1 cellular context compared by ENCODE assay signal in the genomic region with DNA sequence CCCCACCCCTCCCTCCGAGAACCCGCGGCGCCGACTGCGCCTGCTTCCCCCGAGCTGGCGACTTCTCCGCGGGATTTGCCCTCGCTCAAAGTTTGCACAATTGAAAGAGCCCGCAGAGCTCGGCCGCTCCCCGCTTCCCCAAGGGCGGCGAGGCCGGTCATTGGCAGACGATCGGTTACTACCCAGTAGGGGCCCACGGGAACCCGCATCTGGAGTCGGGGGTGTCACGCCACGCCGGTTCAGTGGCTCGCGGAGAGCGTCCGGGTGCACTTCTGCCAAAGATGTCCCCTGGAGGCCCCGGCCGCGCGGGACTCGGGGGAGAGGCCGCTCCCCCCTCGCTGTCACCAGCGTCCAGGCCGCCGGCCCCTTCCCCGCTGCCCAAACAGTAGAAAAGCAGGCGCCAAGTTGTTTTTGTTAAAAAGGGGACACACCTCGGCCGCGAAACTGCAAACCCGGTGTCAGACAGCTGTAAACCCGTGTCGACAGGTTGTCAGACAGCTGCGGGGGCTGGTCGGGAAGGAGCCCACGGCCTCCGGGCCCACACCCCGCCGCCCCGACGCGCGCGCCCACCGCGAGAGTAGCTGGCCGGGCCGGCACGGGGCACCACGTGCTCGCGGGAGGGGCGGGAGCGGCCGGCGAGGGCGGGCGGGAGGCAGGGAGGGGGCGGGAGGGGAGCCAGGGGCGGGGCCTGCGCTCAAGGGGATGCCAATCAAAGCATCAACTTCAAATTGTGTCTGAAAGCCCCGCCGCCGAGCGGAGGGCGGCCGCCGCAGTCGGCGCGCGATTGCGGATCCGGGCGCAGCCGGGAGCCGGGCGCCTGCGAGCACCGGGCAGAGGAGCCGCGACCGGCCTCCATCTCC.
TF ChIP-seq lines count a peak whose summit lies in the region.

A gene (plus strand): TSS at position 731 of the 860 bp plus-strand sequence. CDS start 274 bp downstream, outside the sequence.

TF ChIP-seq in H1, 55 proteins besides CTCF, POLR2A, EP300 and RAD21:
- peak; percentile 28 to 76; a peak in 1 of 4 replicates for TF ChIP-seq SIN3A (conservative IDR thresholded peaks at IDR 0.05 in 1 of 2, IDR thresholded peaks at IDR 0.05 in 1 of 2; ENCODE audit: low read depth in 1 of 2, low read length in 2 of 2)
- TF ChIP-seq, protein P1, sequence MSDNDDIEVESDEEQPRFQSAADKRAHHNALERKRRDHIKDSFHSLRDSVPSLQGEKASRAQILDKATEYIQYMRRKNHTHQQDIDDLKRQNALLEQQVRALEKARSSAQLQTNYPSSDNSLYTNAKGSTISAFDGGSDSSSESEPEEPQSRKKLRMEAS (IDR thresholded peaks at IDR 0.05): peak; percentile 93
- TF ChIP-seq, protein P2, sequence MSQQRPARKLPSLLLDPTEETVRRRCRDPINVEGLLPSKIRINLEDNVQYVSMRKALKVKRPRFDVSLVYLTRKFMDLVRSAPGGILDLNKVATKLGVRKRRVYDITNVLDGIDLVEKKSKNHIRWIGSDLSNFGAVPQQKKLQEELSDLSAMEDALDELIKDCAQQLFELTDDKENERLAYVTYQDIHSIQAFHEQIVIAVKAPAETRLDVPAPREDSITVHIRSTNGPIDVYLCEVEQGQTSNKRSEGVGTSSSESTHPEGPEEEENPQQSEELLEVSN (IDR thresholded peaks at IDR 0.05): peak; percentile 84
- TF ChIP-seq SIX5 (IDR thresholded peaks at IDR 0.05; ENCODE audit: low read depth, low read length): no peak
- TF ChIP-seq, protein P3, sequence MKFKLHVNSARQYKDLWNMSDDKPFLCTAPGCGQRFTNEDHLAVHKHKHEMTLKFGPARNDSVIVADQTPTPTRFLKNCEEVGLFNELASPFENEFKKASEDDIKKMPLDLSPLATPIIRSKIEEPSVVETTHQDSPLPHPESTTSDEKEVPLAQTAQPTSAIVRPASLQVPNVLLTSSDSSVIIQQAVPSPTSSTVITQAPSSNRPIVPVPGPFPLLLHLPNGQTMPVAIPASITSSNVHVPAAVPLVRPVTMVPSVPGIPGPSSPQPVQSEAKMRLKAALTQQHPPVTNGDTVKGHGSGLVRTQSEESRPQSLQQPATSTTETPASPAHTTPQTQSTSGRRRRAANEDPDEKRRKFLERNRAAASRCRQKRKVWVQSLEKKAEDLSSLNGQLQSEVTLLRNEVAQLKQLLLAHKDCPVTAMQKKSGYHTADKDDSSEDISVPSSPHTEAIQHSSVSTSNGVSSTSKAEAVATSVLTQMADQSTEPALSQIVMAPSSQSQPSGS (IDR thresholded peaks at IDR 0.05; ENCODE audit: low read length): no peak
- TF ChIP-seq RNF2 (IDR thresholded peaks at IDR 0.05; ENCODE audit: borderline replicate concordance, low read depth, low read length, missing control alignments, poor library complexity, severe bottlenecking): peak; percentile 12
- no peak for TF ChIP-seq EGR1 (IDR thresholded peaks at IDR 0.05; ENCODE audit: borderline replicate concordance, low read depth, low read length)
- peak; percentile 22; the same call in 1 of the 2 replicates for TF ChIP-seq TBP (IDR thresholded peaks at IDR 0.05; ENCODE audit: low read depth, low read length)
- TF ChIP-seq CHD2 (IDR thresholded peaks at IDR 0.05; ENCODE audit: low read length): peak; percentile 26; the same call in 1 of the 2 replicates
- TF ChIP-seq, protein P4, sequence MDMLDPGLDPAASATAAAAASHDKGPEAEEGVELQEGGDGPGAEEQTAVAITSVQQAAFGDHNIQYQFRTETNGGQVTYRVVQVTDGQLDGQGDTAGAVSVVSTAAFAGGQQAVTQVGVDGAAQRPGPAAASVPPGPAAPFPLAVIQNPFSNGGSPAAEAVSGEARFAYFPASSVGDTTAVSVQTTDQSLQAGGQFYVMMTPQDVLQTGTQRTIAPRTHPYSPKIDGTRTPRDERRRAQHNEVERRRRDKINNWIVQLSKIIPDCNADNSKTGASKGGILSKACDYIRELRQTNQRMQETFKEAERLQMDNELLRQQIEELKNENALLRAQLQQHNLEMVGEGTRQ (IDR thresholded peaks at IDR 0.05; ENCODE audit: low read length): no peak
- TF ChIP-seq TAF1 (IDR thresholded peaks at IDR 0.05; ENCODE audit: low read depth, low read length): peak; percentile 60; the same call in 1 of the 2 replicates
